Comparison of ENCODE assay signal across 35 cellular contexts in genomic region chr1:204936765-204937164, GRCh38.
"Had no signal": no experiment of that assay in that cellular context is flagged by ENCODE, and none has a peak within 500 bp of the region (broad histone marks: within the 10 kb centered on the region; RNA-seq: fewer than 3 reads in every experiment).

No MANE protein-coding gene starts in this region.

- H3K9me3 ChIP-seq: MG63 had no signal

- DNase-seq: Kasumi-1, MG63, MM.1S, MV-4-11, NCI-H1048, NCI-H1092, NCI-H1092 treated with DMSO at 0.1 percent for 48 hours, NCI-H1105, NCI-H1105 treated with DMSO at 0.1 percent for 48 hours, NCI-H1417, NCI-H1417 treated with DMSO at 0.1 percent for 48 hours, NCI-H1436, NCI-H1436 treated with DMSO at 0.1 percent for 48 hours, NCI-H146, NCI-H1694, NCI-H1694 treated with DMSO at 0.1 percent for 48 hours, NCI-H187, NCI-H187 treated with DMSO at 0.1 percent for 48 hours, NCI-H1930, NCI-H2029, NCI-H2029 treated with DMSO at 0.1 percent for 48 hours, NCI-H2081, NCI-H2081 treated with DMSO at 0.1 percent for 48 hours, NCI-H2107, NCI-H2171, NCI-H2171 treated with DMSO at 0.1 percent for 48 hours, NCI-H2227 treated with DMSO at 0.1 percent for 48 hours, NCI-H226, NCI-H345, NCI-H446, NCI-H446 treated with DMSO at 0.1 percent for 48 hours, NCI-H510A, NCI-H510A treated with DMSO at 0.1 percent for 48 hours, NCI-H524, NCI-H524 treated with DMSO at 0.1 percent for 48 hours had no signal

- H3K4me3 ChIP-seq: MG63 had no signal

- H3K36me3 ChIP-seq: MG63 had no signal

- H3K27me3 ChIP-seq: MG63 had no signal
